ENCODE assay signal across 7 cellular contexts in genomic region chr5:140720738-140721137, GRCh38. TPM values are rescaled to one million over a fixed set of nuclear protein-coding genes. Genes with fewer than 3 reads are reported as not detected.
DNase-seq lines count a peak whose midpoint lies in the region; ATAC-seq, FAIRE-seq and TF ChIP-seq lines count a peak whose summit lies in the region.
"Not testable (repeated sequence)": the region's sequence is repeated elsewhere in the genome, so short reads cannot be mapped to it uniquely, and the experiment has no call there.

No MANE protein-coding gene starts in this region.

- H3K27me3 Mint-ChIP-seq in T-helper 17 cell, result peaks cover 14% of the 10 kb centered on the region

- H3K4me3 Mint-ChIP-seq in T-helper 17 cell, result peak overlapping the region; percentile 31

- TF ChIP-seq RAD21 in H1 (IDR thresholded peaks at IDR 0.05 in 1 of 2, conservative IDR thresholded peaks at IDR 0.05 in 1 of 2; ENCODE audit: low read depth in 2 of 2, low read length in 2 of 2), result not testable (repeated sequence)

- H3K18ac ChIP-seq in H1 (ENCODE audit: extremely low read depth, low read length), result not testable (repeated sequence)

- CTCF ChIA-PET in PC-3 (lab: Charles Lee), result interaction anchor here (0.7 to 1.5 kb wide), 3 partner anchors 73 to 362 kb away, joined by 3 to 5 read pairs (median 4); partner anchors contain the start of genes EIF4EBP3, IK and NDUFA2
- CTCF ChIA-PET in H1 (lab: Charles Lee; ENCODE audit: partially characterized antibody), result interaction anchor here (0.7 to 2.0 kb wide), 13 partner anchors 11 to 216 kb away, joined by 3 to 5 read pairs (median 4); partner anchors contain the start of genes EIF4EBP3, IK, NDUFA2 and PCDHA1

- H3K36me3 Mint-ChIP-seq in T-helper 17 cell (ENCODE audit: low read depth), result not testable (repeated sequence)

- H3K79me1 ChIP-seq in H1 (ENCODE audit: low read depth, low read length), result not testable (repeated sequence)

- not testable (repeated sequence) for H3K4me3 ChIP-seq in Loucy (ENCODE audit: low read length, poor library complexity, severe bottlenecking); PC-3 (ENCODE audit: low read length); H1 (ENCODE audit: extremely low read depth in 1 of 4, insufficient read depth in 2 of 4, low read depth in 3 of 4, low read length in 4 of 4)

- not testable (repeated sequence) for H3K27me3 ChIP-seq in Loucy (ENCODE audit: insufficient read depth, low read length, poor library complexity, severe bottlenecking); PC-3 (ENCODE audit: low read length); H1 (replicated peaks in 1 of 4; ENCODE audit: control insufficient read depth in 3 of 4, extremely low read depth in 1 of 4, insufficient read depth in 3 of 4, low read length in 3 of 4)

- 75% methylated on average over 6 of the region's 6 CpGs; no CpG with 5 or more reads in 1 of the 2 experiments for WGBS in H1 (ENCODE audit: extremely low coverage in 1 of 2, insufficient coverage in 1 of 2, insufficient read length in 1 of 2, insufficient replicate concordance in 2 of 2, low coverage in 1 of 2, low lambda C conversion rate in 2 of 2, missing lambda C conversion rate in 1 of 2), 2 experiments

- not testable (repeated sequence) for TF ChIP-seq EP300 in H1 (IDR thresholded peaks at IDR 0.05; ENCODE audit: borderline replicate concordance in 1 of 2, low read depth in 2 of 2, low read length in 2 of 2)

- H2BK20ac ChIP-seq in H1 (ENCODE audit: low read length), result not testable (repeated sequence)

- H3K4me1 ChIP-seq in Loucy (ENCODE audit: insufficient read depth, low read length, poor library complexity, severe bottlenecking); PC-3 (ENCODE audit: insufficient read depth, low read length); H1 (replicated peaks in 1 of 4; ENCODE audit: control insufficient read depth in 3 of 4, insufficient read depth in 4 of 4, low read length in 3 of 4): not testable (repeated sequence)

- 0 out of 2 replicates have a peak overlapping the region, but pooled peaks have one; percentile 9 for H2BK12ac ChIP-seq in H1 (ENCODE audit: low read depth, low read length)

- H3K4me2 ChIP-seq in Loucy (ENCODE audit: low read depth, low read length, poor library complexity, severe bottlenecking), result not testable (repeated sequence)
- peak overlapping the region; percentile 49; the same call in 1 of the 2 replicates for H3K4me2 ChIP-seq in PC-3 (ENCODE audit: low read length)
- 0 out of 4 replicates have a peak overlapping the region, but pooled peaks of 1 of the 2 experiments have one; percentile 25 for H3K4me2 ChIP-seq in H1 (ENCODE audit: insufficient read depth in 1 of 2, low read depth in 2 of 2, low read length in 2 of 2)

- H2AFZ ChIP-seq in Loucy (ENCODE audit: low read length) (peak overlapping the region; percentile 70; the same call in 1 of the 2 replicates), PC-3 (ENCODE audit: low read length) (0 out of 2 replicates have a peak overlapping the region, but pooled peaks have one; percentile 48)
- not testable (repeated sequence) for H2AFZ ChIP-seq in H1 (ENCODE audit: low read length)

- not testable (repeated sequence) for H3K23me2 ChIP-seq in H1 (ENCODE audit: low read depth, low read length)

- POLR2A ChIA-PET in PC-3 (lab: Charles Lee; ENCODE audit: unreplicated experiment), result interaction anchor here (0.7 kb wide), 1 partner anchor 378 kb away, joined by 10 read pairs; no protein-coding TSS in a partner anchor
- POLR2A ChIA-PET in H1 (lab: Charles Lee; ENCODE audit: partially characterized antibody), result interaction anchor here (1.0 to 1.9 kb wide), 3 partner anchors 10 to 174 kb away, joined by 3 to 4 read pairs (median 3); partner anchors contain the start of gene EIF4EBP3

- not testable (repeated sequence) for H2BK120ac ChIP-seq in H1 (replicated peaks; ENCODE audit: low read depth, low read length)

- not testable (repeated sequence) for H4K20me1 ChIP-seq in Loucy (ENCODE audit: insufficient read depth, low read length, poor library complexity, severe bottlenecking); PC-3 (ENCODE audit: low read length); H1 (replicated peaks in 1 of 2; ENCODE audit: control insufficient read depth in 1 of 2, insufficient read depth in 2 of 2, low read length in 2 of 2)

- BruUV-seq in PC-3 (replicated peaks; lab: Mats Ljungman, UMichigan), result not testable (repeated sequence)

- H4K8ac ChIP-seq in H1 (ENCODE audit: extremely low read depth, insufficient read depth, low read length), result not testable (repeated sequence)

- TF ChIP-seq POLR2A in H1 (IDR thresholded peaks at IDR 0.05; ENCODE audit: control extremely low read depth in 1 of 2, low read depth in 2 of 2, low read length in 2 of 2), result not testable (repeated sequence)

- intact Hi-C loops in PC-3 (cut with micrococcal nuclease), result loop anchor here (1.0 to 5.0 kb wide), 3 partner anchors 29 to 363 kb away; partner anchors contain the start of genes HARS1, HARS2 and WDR55

- H3K14ac ChIP-seq in H1 (ENCODE audit: insufficient read length), result not testable (repeated sequence)

- ATAC-seq in GM21723 (IDR thresholded peaks at IDR 0.05; ENCODE audit: unreplicated experiment) (peak; percentile 14), T-helper 17 cell (peak; percentile 10)
- ATAC-seq in PC-3, result not testable (repeated sequence)

- H3K23ac ChIP-seq in H1 (ENCODE audit: insufficient read length), result not testable (repeated sequence)

- not testable (repeated sequence) for H3F3A ChIP-seq in Loucy (ENCODE audit: low read depth); PC-3 (ENCODE audit: low read length, unreplicated experiment)

- not testable (repeated sequence) for H3K79me2 ChIP-seq in Loucy (ENCODE audit: insufficient read depth, low read length); PC-3 (ENCODE audit: low read length); H1 (ENCODE audit: control insufficient read depth in 1 of 2, insufficient read depth in 2 of 2, low read length in 2 of 2)

- H2BK15ac ChIP-seq in H1 (ENCODE audit: low read length), result not testable (repeated sequence)

- H3K56ac ChIP-seq in H1 (replicated peaks; ENCODE audit: insufficient read length, low read depth, low read length), result not testable (repeated sequence)

- not testable (repeated sequence) for H3K36me3 ChIP-seq in Loucy (ENCODE audit: insufficient read depth, low read length); PC-3 (ENCODE audit: low read depth, low read length); H1 (ENCODE audit: control insufficient read depth in 2 of 4, insufficient read depth in 4 of 4, low read length in 3 of 4)

- not testable (repeated sequence) for H4K5ac ChIP-seq in H1 (ENCODE audit: insufficient read length, low read depth, low read length)

- not testable (repeated sequence) for FAIRE-seq in H1 (lab: Jason Lieb, UNC)

- peaks cover 11% of the 10 kb centered on the region for H3K4me1 Mint-ChIP-seq in T-helper 17 cell

- not testable (repeated sequence) for H3K9me2 ChIP-seq in Loucy (replicated peaks; ENCODE audit: low read depth, low read length); PC-3 (replicated peaks; ENCODE audit: low read length)

- H3K9me3 ChIP-seq in Loucy (ENCODE audit: insufficient read depth, low read depth, low read length); PC-3 (ENCODE audit: low read length); T-helper 17 cell (ENCODE audit: control insufficient read depth, low read length, poor library complexity, severe bottlenecking); H1 (ENCODE audit: insufficient read depth in 2 of 2, low read depth in 1 of 2, low read length in 1 of 2): not testable (repeated sequence)

- DNase-seq in DMS53 (lab: John Stamatoyannopoulos, UW) (peak; percentile 34), NCI-H69 (lab: John Stamatoyannopoulos, UW) (peak; percentile 45)
- DNase-seq in PC-3; T-helper 17 cell; H1 (ENCODE audit: low read depth in 1 of 2, low spot score in 2 of 2): not testable (repeated sequence)

- TF ChIP-seq CTCF in Loucy (conservative IDR thresholded peaks at IDR 0.05; ENCODE audit: low read length); PC-3 (conservative IDR thresholded peaks at IDR 0.05; ENCODE audit: low read depth, low read length); H1 (IDR thresholded peaks at IDR 0.05; ENCODE audit: control extremely low read depth in 1 of 3, insufficient read depth in 1 of 3, low read depth in 1 of 3, low read length in 3 of 3): not testable (repeated sequence)

- not testable (repeated sequence) for H2AK5ac ChIP-seq in H1 (ENCODE audit: low read depth, low read length)

- not testable (repeated sequence) for H3K27ac ChIP-seq in PC-3 (ENCODE audit: low read length); H1 (ENCODE audit: low read depth, low read length)

- H2BK5ac ChIP-seq in H1 (ENCODE audit: low read depth, low read length), result not testable (repeated sequence)

- H3K9ac ChIP-seq in Loucy (ENCODE audit: low read depth, low read length, poor library complexity, severe bottlenecking); PC-3 (ENCODE audit: low read length); H1 (replicated peaks in 1 of 4; ENCODE audit: extremely low read depth in 1 of 4, low read depth in 3 of 4, low read length in 3 of 4): not testable (repeated sequence)

- H3K4ac ChIP-seq in H1 (replicated peaks; ENCODE audit: insufficient read length, low read depth, low read length), result not testable (repeated sequence)

- H4K91ac ChIP-seq in H1 (replicated peaks; ENCODE audit: insufficient read length, low read length), result not testable (repeated sequence)

- not testable (repeated sequence) for H3K27ac Mint-ChIP-seq in T-helper 17 cell

RNA-seq across cellular contexts. Expression of gene ZMAT2, which starts 20.5 kb away (rescaled TPM):
- total RNA-seq in PC-3 (2014; rRNA removed) (28.2 and 36.8 TPM in 2 replicates), T-helper 17 cell (10 to 100 TPM; 40.9 to 41.5 TPM)
- 56.8 and 58.8 TPM in 2 replicates for total RNA-seq in H1 (2021; fragmentation: NEBNext Ultra II Directional; extraction: Animal tissue kit (Norgen Biotek cat#: 25700))
- polyA plus RNA-seq in H1 (2011; rRNA removed), result 38.9 and 65.9 TPM in 2 replicates
- polyA plus RNA-seq in H1 (2011; cell fraction: cytosol; rRNA removed), result 55.3 TPM
- polyA plus RNA-seq in H1 (2011; cell fraction: nucleus; rRNA removed), result 12.2 TPM
- polyA plus RNA-seq in H1 (2012, experiment 1 of 2), result 80.2 to 125 TPM (median 84.3 TPM) in 4 replicates
- 16.9 TPM for polyA plus RNA-seq in H1 (2012, experiment 2 of 2)
- 56.5 TPM for polyA plus RNA-seq in H1 (2013, experiment 1 of 2)
- polyA plus RNA-seq in H1 (2013, experiment 2 of 2), result 57.5 TPM
- polyA minus RNA-seq in H1 (2011; rRNA and poly(A)+ RNA removed), result 18.6 and 20.9 TPM in 2 replicates
- 13.9 TPM for polyA minus RNA-seq in H1 (2011; cell fraction: cytosol; rRNA and poly(A)+ RNA removed)
- polyA minus RNA-seq in H1 (2011; cell fraction: nucleus; rRNA and poly(A)+ RNA removed), result 16.1 TPM

RNA-seq across cellular contexts. Expression of gene HARS2, which starts 29.5 kb away (rescaled TPM):
- total RNA-seq in PC-3 (2014; rRNA removed) (23.3 and 29.7 TPM in 2 replicates), T-helper 17 cell (10 to 100 TPM; 33.5 to 34.9 TPM)
- 21.4 and 23.1 TPM in 2 replicates for total RNA-seq in H1 (2021; fragmentation: NEBNext Ultra II Directional; extraction: Animal tissue kit (Norgen Biotek cat#: 25700))
- 12.9 and 16.1 TPM in 2 replicates for polyA plus RNA-seq in H1 (2011; rRNA removed)
- 21.7 TPM for polyA plus RNA-seq in H1 (2011; cell fraction: cytosol; rRNA removed)
- 22.9 TPM for polyA plus RNA-seq in H1 (2011; cell fraction: nucleus; rRNA removed)
- polyA plus RNA-seq in H1 (2012, experiment 1 of 2), result 21.1 to 24.8 TPM (median 24.2 TPM) in 4 replicates
- 5.5 TPM for polyA plus RNA-seq in H1 (2012, experiment 2 of 2)
- polyA plus RNA-seq in H1 (2013, experiment 1 of 2), result 11.8 TPM
- polyA plus RNA-seq in H1 (2013, experiment 2 of 2), result 10.7 TPM
- 19.0 and 19.6 TPM in 2 replicates for polyA minus RNA-seq in H1 (2011; rRNA and poly(A)+ RNA removed)
- 11.6 TPM for polyA minus RNA-seq in H1 (2011; cell fraction: cytosol; rRNA and poly(A)+ RNA removed)
- polyA minus RNA-seq in H1 (2011; cell fraction: nucleus; rRNA and poly(A)+ RNA removed), result 33.7 TPM

RNA-seq across cellular contexts. Expression of gene HARS1, which starts 29.6 kb away (rescaled TPM):
- total RNA-seq in PC-3 (2014; rRNA removed), result 76.1 and 87.1 TPM in 2 replicates
- total RNA-seq in T-helper 17 cell, result 10 to 100 TPM; 44.8 to 49.3 TPM
- 55.6 and 56.8 TPM in 2 replicates for total RNA-seq in H1 (2021; fragmentation: NEBNext Ultra II Directional; extraction: Animal tissue kit (Norgen Biotek cat#: 25700))
- polyA plus RNA-seq in H1 (2011; rRNA removed), result 26.1 and 27.8 TPM in 2 replicates
- 44.9 TPM for polyA plus RNA-seq in H1 (2011; cell fraction: cytosol; rRNA removed)
- polyA plus RNA-seq in H1 (2011; cell fraction: nucleus; rRNA removed), result 33.9 TPM
- 53.0 to 63.8 TPM (median 57.5 TPM) in 4 replicates for polyA plus RNA-seq in H1 (2012, experiment 1 of 2)
- polyA plus RNA-seq in H1 (2012, experiment 2 of 2), result 20.8 TPM
- polyA plus RNA-seq in H1 (2013, experiment 1 of 2), result 34.1 TPM
- polyA plus RNA-seq in H1 (2013, experiment 2 of 2), result 32.0 TPM
- 44.7 and 45.1 TPM in 2 replicates for polyA minus RNA-seq in H1 (2011; rRNA and poly(A)+ RNA removed)
- 22.1 TPM for polyA minus RNA-seq in H1 (2011; cell fraction: cytosol; rRNA and poly(A)+ RNA removed)
- 25.8 TPM for polyA minus RNA-seq in H1 (2011; cell fraction: nucleus; rRNA and poly(A)+ RNA removed)

RNA-seq across cellular contexts. Expression of gene DND1, which starts 47.4 kb away (rescaled TPM):
- 0.75 and 1.1 TPM in 2 replicates for total RNA-seq in PC-3 (2014; rRNA removed)
- 1 to 10 TPM; 1.2 to 1.9 TPM for total RNA-seq in T-helper 17 cell
- 0.41 and 0.84 TPM in 2 replicates for total RNA-seq in H1 (2021; fragmentation: NEBNext Ultra II Directional; extraction: Animal tissue kit (Norgen Biotek cat#: 25700))
- polyA plus RNA-seq in H1 (2011; rRNA removed), result 2.1 and 3.5 TPM in 2 replicates
- 2.5 TPM for polyA plus RNA-seq in H1 (2011; cell fraction: cytosol; rRNA removed)
- polyA plus RNA-seq in H1 (2011; cell fraction: nucleus; rRNA removed), result 8.9 TPM
- 0.13 to 0.72 TPM (median 0.34 TPM) in 3 of 4 replicates, not detected in the other for polyA plus RNA-seq in H1 (2012, experiment 1 of 2)
- 0.28 TPM for polyA plus RNA-seq in H1 (2012, experiment 2 of 2)
- polyA plus RNA-seq in H1 (2013, experiment 1 of 2), result 0.75 TPM
- polyA plus RNA-seq in H1 (2013, experiment 2 of 2), result 0.64 TPM
- 0.35 and 0.37 TPM in 2 replicates for polyA minus RNA-seq in H1 (2011; rRNA and poly(A)+ RNA removed)
- polyA minus RNA-seq in H1 (2011; cell fraction: cytosol; rRNA and poly(A)+ RNA removed), result 1.1 TPM
- 1.1 TPM for polyA minus RNA-seq in H1 (2011; cell fraction: nucleus; rRNA and poly(A)+ RNA removed)

RNA-seq across cellular contexts. Expression of gene WDR55, which starts 56.0 kb away (rescaled TPM):
- total RNA-seq in PC-3 (2014; rRNA removed), result 21.2 and 27.2 TPM in 2 replicates
- total RNA-seq in T-helper 17 cell, result 10 to 100 TPM; 34.8 to 36.3 TPM
- total RNA-seq in H1 (2021; fragmentation: NEBNext Ultra II Directional; extraction: Animal tissue kit (Norgen Biotek cat#: 25700)), result 22.7 and 22.8 TPM in 2 replicates
- polyA plus RNA-seq in H1 (2011; rRNA removed), result 15.3 and 19.5 TPM in 2 replicates
- 20.9 TPM for polyA plus RNA-seq in H1 (2011; cell fraction: cytosol; rRNA removed)
- 22.3 TPM for polyA plus RNA-seq in H1 (2011; cell fraction: nucleus; rRNA removed)
- polyA plus RNA-seq in H1 (2012, experiment 1 of 2), result 17.2 to 21.3 TPM (median 19.7 TPM) in 4 replicates
- 14.6 TPM for polyA plus RNA-seq in H1 (2012, experiment 2 of 2)
- 13.0 TPM for polyA plus RNA-seq in H1 (2013, experiment 1 of 2)
- 12.8 TPM for polyA plus RNA-seq in H1 (2013, experiment 2 of 2)
- 17.3 and 19.8 TPM in 2 replicates for polyA minus RNA-seq in H1 (2011; rRNA and poly(A)+ RNA removed)
- 11.5 TPM for polyA minus RNA-seq in H1 (2011; cell fraction: cytosol; rRNA and poly(A)+ RNA removed)
- 16.8 TPM for polyA minus RNA-seq in H1 (2011; cell fraction: nucleus; rRNA and poly(A)+ RNA removed)
